ENCODE assay signal across 14 cellular contexts in genomic region chr18:8264861-8265411, GRCh38.
DNase-seq lines count a peak whose midpoint lies in the region; ATAC-seq and TF ChIP-seq lines count a peak whose summit lies in the region.
"Had no signal": no experiment of that assay in that cellular context is flagged by ENCODE, and none has a peak within 500 bp of the region (broad histone marks: within the 10 kb centered on the region; RNA-seq: fewer than 3 reads in every experiment).

No MANE protein-coding gene starts in this region.

- H3K27me3 ChIP-seq in prostate gland (replicated peaks; ENCODE audit: insufficient read depth) = no peaks in the 10 kb centered on the region
- H3K27me3 ChIP-seq: dorsolateral prefrontal cortex, transverse colon had no signal

- no peak for TF ChIP-seq CTCF in fibroblast of the aortic adventitia (IDR thresholded peaks at IDR 0.05; ENCODE audit: insufficient read depth, low read length)
- TF ChIP-seq CTCF in prostate gland (IDR thresholded peaks at IDR 0.05) = no peak

- ATAC-seq in HG03457 (IDR thresholded peaks at IDR 0.05; ENCODE audit: unreplicated experiment) = no peak
- ATAC-seq: psoas muscle had no signal

- H3K9me3 ChIP-seq in prostate gland = no peaks in the 10 kb centered on the region
- H3K9me3 ChIP-seq: psoas muscle, transverse colon had no signal

- no peak for TF ChIP-seq POLR2A in prostate gland (IDR thresholded peaks at IDR 0.05)

- H3K4me3 ChIP-seq in fibroblast of the aortic adventitia (ENCODE audit: low read depth, low read length) (no peak overlapping the region), prostate gland (no peak overlapping the region)
- H3K4me3 ChIP-seq: dorsolateral prefrontal cortex, psoas muscle, transverse colon had no signal

- no peak overlapping the region for H3K27ac ChIP-seq in prostate gland
- H3K27ac ChIP-seq: dorsolateral prefrontal cortex, psoas muscle, transverse colon had no signal

- in situ Hi-C loops in SK-MEL-5 (cut with HindIII; ENCODE audit: low pct_unique_long_range_greater_than_20kb, low sequenced_read_pairs) = no loop called here

- intact Hi-C loops in prostate gland (cut with DNase I) = no loop called here

- DNase-seq in LHCN-M2 (ENCODE audit: low read depth) (peak; percentile 54), SK-MEL-5 (ENCODE audit: low read depth, low spot score) (peak; percentile 95), fibroblast of the aortic adventitia (ENCODE audit: low read depth) (peak; percentile 28), prostate gland (ENCODE audit: low spot score) (peak; percentile 49), LoVo (ENCODE audit: low spot score) (no peak), DMS 273 treated with DMSO at 0.1 percent for 48 hours (lab: John Stamatoyannopoulos, UW) (no peak)
- DNase-seq: anterior cingulate cortex, dorsolateral prefrontal cortex, EL, NCI-H1105, NCI-H774, psoas muscle, transverse colon had no signal

- H3K4me1 ChIP-seq in prostate gland (replicated peaks) = no peaks in the 10 kb centered on the region
- H3K4me1 ChIP-seq: psoas muscle, transverse colon had no signal

- 44% methylated on average over 6 of the region's 6 CpGs for WGBS in prostate gland

- no peaks in the 10 kb centered on the region for H3K36me3 ChIP-seq in prostate gland
- H3K36me3 ChIP-seq: transverse colon had no signal

Comparison
In these comparisons a context has a peak if more than half of its experiments do, and no peak if none do; other contexts are left out.
1. DNase-seq: peak in LHCN-M2 (single experiment), SK-MEL-5 (single experiment), fibroblast of the aortic adventitia (single experiment) and prostate gland (single experiment); none in LoVo (single experiment) and DMS 273 treated with DMSO at 0.1 percent for 48 hours (single experiment).